In genomic region chr10:32070645-32071044, GRCh38 we compare ENCODE assay signal across 30 cellular contexts.
"Had no signal": no experiment of that assay in that cellular context is flagged by ENCODE, and none has a peak within 500 bp of the region (broad histone marks: within the 10 kb centered on the region; RNA-seq: fewer than 3 reads in every experiment).

No MANE protein-coding gene starts in this region.

- H3K4me3 Mint-ChIP-seq: activated B cell treated with CpG ODN at 0.5 μM for 24 hours; activated CD4-positive, alpha-beta T cell treated with anti-CD3 and anti-CD28 coated beads, Interleukin-2, amount 10 ng/mL, durations not matched to agents 24 days and 14 days; activated CD8-positive, alpha-beta memory T cell treated with anti-CD3 and anti-CD28 coated beads, Interleukin-2, amount 10 ng/mL, durations not matched to agents 7 days and 5 days; activated naive CD4-positive, alpha-beta T cell treated with anti-CD3 and anti-CD28 coated beads, Interleukin-2, amount 50 U/mL, for 24 hours; activated T-cell treated with anti-CD3 and anti-CD28 coated beads, Interleukin-2, amount 50 U/mL, for 24 hours; activated T-helper 1 cell treated with anti-CD3 and anti-CD28 coated beads, Interleukin-12 subunit alpha, Interleukin-12 subunit beta, Interleukin-2, Interleukin-4 antibody, amounts not matched to agents 30 ng/mL and 10 ng/mL and 1 ng/mL, durations not matched to agents 14 hours and 24 hours and 36 hours; T-cell had no signal

- H3K4me3 ChIP-seq: cardiac muscle cell, K562, SK-N-MC had no signal

- H3K27me3 ChIP-seq: cardiac muscle cell had no signal

- H3K36me3 Mint-ChIP-seq: activated CD8-positive, alpha-beta memory T cell treated with anti-CD3 and anti-CD28 coated beads, Interleukin-2, amount 10 ng/mL, durations not matched to agents 7 days and 5 days; T-cell had no signal

- DNase-seq: activated B cell treated with CpG ODN at 0.5 μM for 24 hours; activated CD4-positive, alpha-beta T cell treated with anti-CD3 and anti-CD28 coated beads for 1 hour; activated CD4-positive, alpha-beta T cell treated with anti-CD3 and anti-CD28 coated beads, Interleukin-2, amount 10 ng/mL, durations not matched to agents 24 days and 14 days; activated CD4-positive, alpha-beta T cell treated with anti-CD3 and anti-CD28 coated beads, Interleukin-2, amount 50 U/mL, for 48 hours; activated CD8-positive, alpha-beta memory T cell treated with anti-CD3 and anti-CD28 coated beads, Interleukin-2, amount 10 ng/mL, durations not matched to agents 7 days and 5 days; activated effector memory CD4-positive, alpha-beta T cell treated with Interleukin-2 at 50 U/mL for 16 hours; activated naive CD4-positive, alpha-beta T cell; activated T-cell treated with anti-CD3 and anti-CD28 coated beads, Interleukin-2, amount 50 U/mL, for 24 hours; aorta; Karpas-422; MV-4-11; NCI-H1092 treated with DMSO at 0.1 percent for 48 hours; NCI-H146; NCI-H187 treated with DMSO at 0.1 percent for 48 hours; NCI-H2107; NCI-H446; NCI-H524; NCI-H774; NK-92 treated with Interleukin-12 subunit alpha and Interleukin-12 subunit beta, amount 100 ng/mL, for 24 hours; PC-3; T-cell; T-helper 2 cell; T1000 had no signal

- H3K27me3 Mint-ChIP-seq: activated naive CD4-positive, alpha-beta T cell treated with anti-CD3 and anti-CD28 coated beads, Interleukin-2, amount 50 U/mL, for 24 hours; activated T-cell treated with anti-CD3 and anti-CD28 coated beads, Interleukin-2, amount 50 U/mL, for 24 hours had no signal

- H3K9me3 Mint-ChIP-seq: activated B cell treated with CpG ODN at 0.5 μM for 24 hours; activated CD4-positive, alpha-beta T cell treated with anti-CD3 and anti-CD28 coated beads, Interleukin-2, amount 10 ng/mL, durations not matched to agents 24 days and 14 days; activated naive CD4-positive, alpha-beta T cell treated with anti-CD3 and anti-CD28 coated beads, Interleukin-2, amount 50 U/mL, for 24 hours; activated T-cell treated with anti-CD3 and anti-CD28 coated beads, Interleukin-2, amount 50 U/mL, for 24 hours; activated T-helper 1 cell treated with anti-CD3 and anti-CD28 coated beads, Interleukin-12 subunit alpha, Interleukin-12 subunit beta, Interleukin-2, Interleukin-4 antibody, amounts not matched to agents 30 ng/mL and 10 ng/mL and 1 ng/mL, durations not matched to agents 14 hours and 24 hours and 36 hours; T-cell had no signal

- ATAC-seq: activated CD8-positive, alpha-beta memory T cell treated with anti-CD3 and anti-CD28 coated beads, Interleukin-2, amount 10 ng/mL, durations not matched to agents 7 days and 5 days; K562; PC-3; Right ventricle myocardium inferior; T-cell had no signal

- H3K36me3 ChIP-seq: cardiac muscle cell had no signal

- H3K27ac Mint-ChIP-seq: activated B cell treated with CpG ODN at 0.5 μM for 24 hours; activated CD4-positive, alpha-beta T cell treated with anti-CD3 and anti-CD28 coated beads, Interleukin-2, amount 10 ng/mL, durations not matched to agents 24 days and 14 days; activated CD8-positive, alpha-beta memory T cell treated with anti-CD3 and anti-CD28 coated beads, Interleukin-2, amount 10 ng/mL, durations not matched to agents 7 days and 5 days; activated naive CD4-positive, alpha-beta T cell treated with anti-CD3 and anti-CD28 coated beads, Interleukin-2, amount 50 U/mL, for 24 hours; activated T-cell treated with anti-CD3 and anti-CD28 coated beads, Interleukin-2, amount 50 U/mL, for 24 hours; activated T-helper 1 cell treated with anti-CD3 and anti-CD28 coated beads, Interleukin-12 subunit alpha, Interleukin-12 subunit beta, Interleukin-2, Interleukin-4 antibody, amounts not matched to agents 30 ng/mL and 10 ng/mL and 1 ng/mL, durations not matched to agents 14 hours and 24 hours and 36 hours; T-cell had no signal

- H3K27ac ChIP-seq: cardiac muscle cell, SK-N-MC had no signal

- FAIRE-seq: K562, TTC549 had no signal

- H3K4me1 Mint-ChIP-seq: activated B cell treated with CpG ODN at 0.5 μM for 24 hours; activated CD4-positive, alpha-beta T cell treated with anti-CD3 and anti-CD28 coated beads, Interleukin-2, amount 10 ng/mL, durations not matched to agents 24 days and 14 days; activated CD8-positive, alpha-beta memory T cell treated with anti-CD3 and anti-CD28 coated beads, Interleukin-2, amount 10 ng/mL, durations not matched to agents 7 days and 5 days; activated naive CD4-positive, alpha-beta T cell treated with anti-CD3 and anti-CD28 coated beads, Interleukin-2, amount 50 U/mL, for 24 hours; T-cell had no signal
